9 cellular contexts compared by ENCODE assay signal in the genomic region with DNA sequence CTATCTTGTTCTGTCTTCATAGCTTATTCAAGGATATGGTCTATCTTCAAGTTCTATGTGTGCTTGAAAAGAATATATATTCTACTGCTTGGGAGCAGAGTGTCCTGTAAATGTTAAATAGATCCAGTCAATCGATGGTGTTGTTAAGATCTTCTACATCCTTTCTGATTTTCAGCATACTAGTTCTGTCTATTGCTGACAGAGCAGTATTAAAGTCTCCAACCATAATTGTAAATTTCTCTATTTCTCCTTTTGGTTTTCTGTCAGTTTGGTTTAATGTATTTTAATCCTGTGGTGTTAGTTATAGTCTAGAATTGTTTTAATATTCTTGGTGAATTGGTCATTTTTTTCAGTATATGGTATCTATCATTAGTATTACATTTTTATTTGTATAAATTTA.
"Had no signal": no experiment of that assay in that cellular context is flagged by ENCODE, and none has a peak within 500 bp of the region (broad histone marks: within the 10 kb centered on the region; RNA-seq: fewer than 3 reads in every experiment).

No MANE protein-coding gene starts in this region.

- H3K4me1 ChIP-seq: HAP-1 had no signal

- H3K4me2 ChIP-seq: KMS-11 had no signal

- H3K4me3 ChIP-seq: GM23248, HAP-1 had no signal

- DNase-seq: GM23248, GOT3, H7, HFFc6, KBM-7 had no signal

- H3K27ac ChIP-seq: GM23248, KMS-11 had no signal

- H3K9me3 ChIP-seq: HAP-1 had no signal

- H3K9ac ChIP-seq: GM23248, KMS-11 had no signal

- H2AFZ ChIP-seq: GM23248 had no signal

- H3K36me3 ChIP-seq: HAP-1 had no signal

- FAIRE-seq: HTR-8/SVneo had no signal

- ATAC-seq: HCT116 had no signal
